35 cellular contexts compared by ENCODE assay signal in genomic region chr13:103903790-103904189, GRCh38.
"Had no signal": no experiment of that assay in that cellular context is flagged by ENCODE, and none has a peak within 500 bp of the region (broad histone marks: within the 10 kb centered on the region; RNA-seq: fewer than 3 reads in every experiment).

No MANE protein-coding gene starts in this region.

- H3K4me3 ChIP-seq: MG63 had no signal

- DNase-seq: Karpas-422, Kasumi-1, KBM-7, KG1, MG63, MM.1S, MV-4-11, NCI-H1048, NCI-H1092, NCI-H1092 treated with DMSO at 0.1 percent for 48 hours, NCI-H1105, NCI-H1105 treated with DMSO at 0.1 percent for 48 hours, NCI-H1417, NCI-H1417 treated with DMSO at 0.1 percent for 48 hours, NCI-H1436, NCI-H1436 treated with DMSO at 0.1 percent for 48 hours, NCI-H146, NCI-H1694, NCI-H1694 treated with DMSO at 0.1 percent for 48 hours, NCI-H187, NCI-H1930, NCI-H2029, NCI-H2029 treated with DMSO at 0.1 percent for 48 hours, NCI-H2081, NCI-H2081 treated with DMSO at 0.1 percent for 48 hours, NCI-H2107, NCI-H2171, NCI-H2171 treated with DMSO at 0.1 percent for 48 hours, NCI-H2227 treated with DMSO at 0.1 percent for 48 hours, NCI-H226, NCI-H345, NCI-H446, NCI-H446 treated with DMSO at 0.1 percent for 48 hours, NCI-H510A had no signal

- H3K4me2 ChIP-seq: KMS-11 had no signal

- H3K9me3 ChIP-seq: MG63 had no signal

- H3K27ac ChIP-seq: KMS-11 had no signal

- H3K9ac ChIP-seq: KMS-11 had no signal

- H3K36me3 ChIP-seq: MG63 had no signal

- H3K27me3 ChIP-seq: MG63 had no signal
